Comparison of ENCODE assay signal across 11 cellular contexts in the genomic region with DNA sequence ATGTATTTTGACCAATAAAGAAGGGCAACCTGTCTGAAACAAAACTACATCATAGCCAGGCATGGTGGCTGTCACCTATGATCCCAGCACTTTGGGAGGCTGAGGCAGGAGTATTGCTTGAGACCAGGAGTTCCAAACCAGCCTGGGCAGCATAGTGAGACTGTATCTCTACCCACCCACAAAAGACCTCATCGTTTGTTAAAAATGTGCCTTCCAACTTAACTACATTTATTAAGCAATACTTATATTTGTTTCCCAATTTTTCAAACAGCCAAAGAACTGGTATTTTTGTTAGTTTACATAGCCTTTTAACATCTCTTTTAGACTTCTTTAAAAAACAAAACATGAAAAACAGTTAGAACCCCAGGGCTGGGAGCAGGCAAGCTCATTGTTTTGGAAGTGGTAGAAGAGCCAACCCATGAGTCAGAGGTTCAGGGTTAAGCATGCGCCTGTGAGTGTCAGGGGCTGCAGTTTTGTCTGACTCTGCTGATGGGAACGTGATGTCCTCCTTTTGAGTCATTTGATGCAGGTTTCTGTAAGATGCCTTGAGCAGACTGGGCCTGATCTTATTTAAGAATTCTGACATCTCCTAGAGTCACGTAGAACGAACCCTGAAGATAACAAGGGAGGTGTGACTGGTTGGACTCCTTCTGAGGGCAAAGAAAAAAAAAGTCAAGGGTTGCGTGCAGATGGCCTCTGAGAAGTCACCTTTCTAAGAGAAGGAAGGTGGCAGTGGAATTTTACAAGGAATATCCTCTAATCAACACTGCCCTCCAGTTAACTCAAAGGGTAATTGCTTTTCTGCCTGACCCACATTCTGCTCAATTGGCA. TPM values are rescaled to one million over a fixed set of nuclear protein-coding genes. Genes with fewer than 3 reads are reported as not detected.
DNase-seq lines count a peak whose midpoint lies in the region; ATAC-seq, FAIRE-seq and TF ChIP-seq lines count a peak whose summit lies in the region.
"Had no signal": no experiment of that assay in that cellular context is flagged by ENCODE, and none has a peak within 500 bp of the region (broad histone marks: within the 10 kb centered on the region; RNA-seq: fewer than 3 reads in every experiment).

No MANE protein-coding gene starts in this region.

- H3K27ac Mint-ChIP-seq in activated CD4-positive, alpha-beta memory T cell treated with anti-CD3 and anti-CD28 coated beads for 36 hours: no peak overlapping the region

- H3K4me3 Mint-ChIP-seq in activated CD4-positive, alpha-beta memory T cell treated with anti-CD3 and anti-CD28 coated beads for 36 hours: no peak overlapping the region

- peaks cover 17% of the 10 kb centered on the region for H3K4me1 ChIP-seq in testis

- TF ChIP-seq POLR2A in testis (IDR thresholded peaks at IDR 0.05): no peak

- no peaks in the 10 kb centered on the region for H3K9me3 Mint-ChIP-seq in activated CD4-positive, alpha-beta memory T cell treated with anti-CD3 and anti-CD28 coated beads for 36 hours

- WGBS in testis, 2 donors: 37 to 49% methylated on average over 6 of the region's 6 CpGs

- in situ Hi-C loops in brain microvascular endothelial cell (cut with HindIII; ENCODE audit: low pct_ligation_motif_present, low sequenced_read_pairs): no loop called here
- in situ Hi-C loops in GM13976 (cut with MboI; ENCODE audit: low sequenced_read_pairs, unreplicated experiment): no loop called here

- no peak overlapping the region for H3K4me3 ChIP-seq in brain microvascular endothelial cell (ENCODE audit: low read depth, low read length)
- no peak overlapping the region for H3K4me3 ChIP-seq in testis

- H3K27me3 Mint-ChIP-seq in activated CD4-positive, alpha-beta memory T cell treated with anti-CD3 and anti-CD28 coated beads for 36 hours: no peaks in the 10 kb centered on the region

- peak; percentile 36 for FAIRE-seq in islet of Langerhans (lab: Jason Lieb, UNC)
- FAIRE-seq: H1 had no signal

- DNase-seq in HPDE6-E6E7 (ENCODE audit: extremely low spot score): peak; percentile 65
- peak; percentile 94 for DNase-seq in brain microvascular endothelial cell
- peak; percentile 81 for DNase-seq in testis
- no peak for DNase-seq in GM13976 (ENCODE audit: low spot score)
- no peak for DNase-seq in activated CD4-positive, alpha-beta memory T cell treated with anti-CD3 and anti-CD28 coated beads for 36 hours
- no peak for DNase-seq in NCI-H2171 treated with DMSO at 0.1 percent for 48 hours (lab: John Stamatoyannopoulos, UW)
- DNase-seq: activated gamma-delta T cell treated with Interleukin-2 at 50 U/mL for 16 hours had no signal

- CTCF ChIA-PET in activated CD4-positive, alpha-beta memory T cell treated with anti-CD3 and anti-CD28 coated beads for 36 hours (lab: Charles Lee): interaction anchor here (1.0 to 8.7 kb wide), 5 partner anchors 12 to 205 kb away, joined by 3 to 119 read pairs (median 79); no protein-coding TSS in a partner anchor

- H3K9me3 ChIP-seq in testis: no peaks in the 10 kb centered on the region

- intact Hi-C loops in testis (cut with DNase I; ENCODE audit: low total_unique reads): no loop called here
- intact Hi-C loops in activated CD4-positive, alpha-beta memory T cell treated with anti-CD3 and anti-CD28 coated beads for 36 hours (cut with micrococcal nuclease): no loop called here

- H3K36me3 ChIP-seq in brain microvascular endothelial cell (replicated peaks) (peaks cover 17% of the 10 kb centered on the region), testis (ENCODE audit: low read depth, missing control alignments) (no peaks in the 10 kb centered on the region)

- H3K27me3 ChIP-seq in brain microvascular endothelial cell (replicated peaks) (no peaks in the 10 kb centered on the region), testis (no peaks in the 10 kb centered on the region)

- H3K4me1 Mint-ChIP-seq in activated CD4-positive, alpha-beta memory T cell treated with anti-CD3 and anti-CD28 coated beads for 36 hours (ENCODE audit: low read depth): no peaks in the 10 kb centered on the region

- ATAC-seq in GM18858 (IDR thresholded peaks at IDR 0.05; ENCODE audit: unreplicated experiment): no peak

- POLR2A ChIA-PET in activated CD4-positive, alpha-beta memory T cell treated with anti-CD3 and anti-CD28 coated beads for 36 hours (lab: Charles Lee): no interaction called here

- H3K27ac ChIP-seq in brain microvascular endothelial cell (peak overlapping the region; percentile 74), testis (peak overlapping the region; percentile 74 to 82)

- H3K36me3 Mint-ChIP-seq in activated CD4-positive, alpha-beta memory T cell treated with anti-CD3 and anti-CD28 coated beads for 36 hours: peaks cover 24% of the 10 kb centered on the region

- TF ChIP-seq CTCF in brain microvascular endothelial cell (IDR thresholded peaks at IDR 0.05; ENCODE audit: low read depth, low read length, missing control alignments) (no peak), testis (IDR thresholded peaks at IDR 0.05) (peak in 1 of 3 experiments; percentile 12), GM13976 (IDR thresholded peaks at IDR 0.05; ENCODE audit: borderline replicate concordance, control extremely low read depth, extremely low read depth, insufficient read depth, missing control alignments) (no peak)

RNA-seq across cellular contexts. Expression of a gene that starts 53.8 kb away (rescaled TPM):
- total RNA-seq in testis: under 1 TPM in 1 of 2 donors, not detected in 1; 0.50 TPM
- 1.7 TPM for polyA plus RNA-seq in testis (ENCODE audit: insufficient read depth, low read depth, low replicate concordance)
- under 1 TPM; 0.24 TPM for total RNA-seq in activated CD4-positive, alpha-beta memory T cell treated with anti-CD3 and anti-CD28 coated beads for 36 hours
- total RNA-seq: H1, NCI-H460 had no signal
- polyA plus RNA-seq: H1 had no signal

Comparison
In these comparisons a context has a peak if more than half of its experiments do, and no peak if none do; other contexts are left out.
1. DNase-seq: peak in HPDE6-E6E7 (single experiment), brain microvascular endothelial cell (single experiment) and testis (single experiment); none in GM13976 (single experiment), activated CD4-positive, alpha-beta memory T cell treated with anti-CD3 and anti-CD28 coated beads for 36 hours (single experiment) and NCI-H2171 treated with DMSO at 0.1 percent for 48 hours (single experiment).